Comparison of ENCODE assay signal across 1 cellular context in genomic region chr11:74147199-74147929, GRCh38.
TF ChIP-seq lines count a peak whose summit lies in the region.

No MANE protein-coding gene starts in this region.

TF ChIP-seq in H1, 55 proteins besides CTCF, POLR2A, EP300 and RAD21:
- no peak for TF ChIP-seq HDAC2 (IDR thresholded peaks at IDR 0.05; ENCODE audit: borderline replicate concordance in 1 of 2, low read depth in 2 of 2, low read length in 2 of 2)
- TF ChIP-seq YY1 (IDR thresholded peaks at IDR 0.05; ENCODE audit: low read depth, low read length), result no peak
- no peak for TF ChIP-seq BCL11A (IDR thresholded peaks at IDR 0.05; ENCODE audit: low read depth in 2 of 2, low read length in 2 of 2)
- TF ChIP-seq EZH2 (IDR thresholded peaks at IDR 0.05; ENCODE audit: low read depth, low read length, severe bottlenecking), result no peak
- TF ChIP-seq NANOG (IDR thresholded peaks at IDR 0.05; ENCODE audit: insufficient read depth, low read depth, low read length, poor library complexity, severe bottlenecking), result no peak
- no peak for TF ChIP-seq MAX (IDR thresholded peaks at IDR 0.05)
